9 cellular contexts compared by ENCODE assay signal in the genomic region with DNA sequence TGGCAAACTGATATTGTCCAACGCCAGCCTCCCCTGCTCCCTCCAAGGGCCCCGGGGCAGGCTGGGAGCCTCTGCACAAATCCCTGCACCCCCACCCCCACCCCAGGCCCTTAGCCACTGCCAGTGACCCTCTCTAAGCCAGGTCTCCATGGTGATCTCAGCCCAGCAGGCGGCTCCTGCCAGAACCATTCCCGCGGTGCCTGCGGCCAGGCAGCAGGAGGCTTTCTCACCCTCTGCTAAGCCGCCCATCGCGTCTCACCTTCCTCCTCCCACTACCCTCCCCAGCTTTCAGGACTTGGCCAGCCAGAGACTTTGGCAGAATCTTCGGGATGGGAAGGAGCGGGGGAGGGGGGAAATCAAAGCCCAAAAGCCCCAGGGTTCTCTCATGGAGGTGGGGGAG. TPM values are rescaled to one million over a fixed set of nuclear protein-coding genes. Genes with fewer than 3 reads are reported as not detected.
DNase-seq lines count a peak whose midpoint lies in the region; ATAC-seq, FAIRE-seq and TF ChIP-seq lines count a peak whose summit lies in the region.
"Had no signal": no experiment of that assay in that cellular context is flagged by ENCODE, and none has a peak within 500 bp of the region (broad histone marks: within the 10 kb centered on the region; RNA-seq: fewer than 3 reads in every experiment).

No MANE protein-coding gene starts in this region.

- H3K27ac ChIP-seq in A549 = peak overlapping the region; percentile 96 to 99
- H3K27ac ChIP-seq in coronary artery = peak overlapping the region; percentile 38 to 71
- H3K27ac ChIP-seq in mesodermal cell (ENCODE audit: low read depth, low read length, severe bottlenecking) = peak overlapping the region; percentile 74

- peak in 1 of 2 experiments; percentile 46 for DNase-seq in A549 (ENCODE audit: low read depth in 1 of 2, low spot score in 1 of 2)
- peak; percentile 44 to 90 (median 75) for DNase-seq in NCI-H1417 (lab: John Stamatoyannopoulos, UW)
- DNase-seq in coronary artery (ENCODE audit: low spot score) = peak; percentile 87
- DNase-seq in activated T-helper 1 cell treated with anti-CD3 and anti-CD28 coated beads, Interleukin-12 subunit alpha, Interleukin-12 subunit beta, Interleukin-2, Interleukin-4 antibody, amounts not matched to agents 30 ng/mL and 10 ng/mL and 1 ng/mL, durations not matched to agents 14 hours and 24 hours and 36 hours (ENCODE audit: low spot score) = no peak
- DNase-seq in activated naive CD4-positive, alpha-beta T cell treated with anti-CD3 and anti-CD28 coated beads, Interleukin-2, amount 10 ng/mL, durations not matched to agents 7 days and 5 days = no peak
- DNase-seq in T-helper 9 cell = no peak
- DNase-seq: OCI-M1 had no signal

- POLR2A ChIA-PET in A549 (lab: Yijun Ruan, JAX) = no interaction called here

- TF ChIP-seq POLR2A in A549 (IDR thresholded peaks at IDR 0.05; ENCODE audit: low read length) = no peak

- intact Hi-C loops in activated T-helper 1 cell treated with anti-CD3 and anti-CD28 coated beads, Interleukin-12 subunit alpha, Interleukin-12 subunit beta, Interleukin-2, Interleukin-4 antibody, amounts not matched to agents 30 ng/mL and 10 ng/mL and 1 ng/mL, durations not matched to agents 14 hours and 24 hours and 36 hours (cut with micrococcal nuclease) = no loop called here

- peaks cover 20% of the 10 kb centered on the region for H3K36me3 Mint-ChIP-seq in activated T-helper 1 cell treated with anti-CD3 and anti-CD28 coated beads, Interleukin-12 subunit alpha, Interleukin-12 subunit beta, Interleukin-2, Interleukin-4 antibody, amounts not matched to agents 30 ng/mL and 10 ng/mL and 1 ng/mL, durations not matched to agents 14 hours and 24 hours and 36 hours (ENCODE audit: low read depth)
- H3K36me3 Mint-ChIP-seq in activated naive CD4-positive, alpha-beta T cell treated with anti-CD3 and anti-CD28 coated beads, Interleukin-2, amount 10 ng/mL, durations not matched to agents 7 days and 5 days = peaks cover 25% of the 10 kb centered on the region

- peak; percentile 26 to 59; a peak in 3 of 6 replicates for ATAC-seq in A549
- ATAC-seq in HG03039 (IDR thresholded peaks at IDR 0.05; ENCODE audit: unreplicated experiment) = no peak

- no peaks in the 10 kb centered on the region for H3K27me3 Mint-ChIP-seq in activated T-helper 1 cell treated with anti-CD3 and anti-CD28 coated beads, Interleukin-12 subunit alpha, Interleukin-12 subunit beta, Interleukin-2, Interleukin-4 antibody, amounts not matched to agents 30 ng/mL and 10 ng/mL and 1 ng/mL, durations not matched to agents 14 hours and 24 hours and 36 hours (ENCODE audit: insufficient read depth)
- no peaks in the 10 kb centered on the region for H3K27me3 Mint-ChIP-seq in activated naive CD4-positive, alpha-beta T cell treated with anti-CD3 and anti-CD28 coated beads, Interleukin-2, amount 10 ng/mL, durations not matched to agents 7 days and 5 days

- TF ChIP-seq CTCF in A549 (IDR thresholded peaks at IDR 0.05) (no peak), coronary artery (IDR thresholded peaks at IDR 0.05) (no peak)

- H3K9me3 Mint-ChIP-seq in activated T-helper 1 cell treated with anti-CD3 and anti-CD28 coated beads, Interleukin-12 subunit alpha, Interleukin-12 subunit beta, Interleukin-2, Interleukin-4 antibody, amounts not matched to agents 30 ng/mL and 10 ng/mL and 1 ng/mL, durations not matched to agents 14 hours and 24 hours and 36 hours = no peaks in the 10 kb centered on the region
- no peaks in the 10 kb centered on the region for H3K9me3 Mint-ChIP-seq in activated naive CD4-positive, alpha-beta T cell treated with anti-CD3 and anti-CD28 coated beads, Interleukin-2, amount 10 ng/mL, durations not matched to agents 7 days and 5 days

- peaks cover 62% of the 10 kb centered on the region for H3K36me3 ChIP-seq in mesodermal cell (ENCODE audit: control insufficient read depth, insufficient read depth, low read length)

- WGBS in A549 (ENCODE audit: missing lambda C conversion rate) = 25% methylated on average over 10 of the region's 11 CpGs
- WGBS in mesodermal cell (ENCODE audit: insufficient coverage in 2 of 2), 2 experiments = 23% methylated on average over 6 of the region's 11 CpGs; no CpG with 5 or more reads in 1 of the 2 experiments

- no peak for TF ChIP-seq EP300 in A549 (IDR thresholded peaks at IDR 0.05)

- peaks cover 15% of the 10 kb centered on the region for H3K4me1 Mint-ChIP-seq in activated T-helper 1 cell treated with anti-CD3 and anti-CD28 coated beads, Interleukin-12 subunit alpha, Interleukin-12 subunit beta, Interleukin-2, Interleukin-4 antibody, amounts not matched to agents 30 ng/mL and 10 ng/mL and 1 ng/mL, durations not matched to agents 14 hours and 24 hours and 36 hours (ENCODE audit: low read depth)
- H3K4me1 Mint-ChIP-seq in activated naive CD4-positive, alpha-beta T cell treated with anti-CD3 and anti-CD28 coated beads, Interleukin-2, amount 10 ng/mL, durations not matched to agents 7 days and 5 days = peaks cover 18% of the 10 kb centered on the region

- CTCF ChIA-PET in A549 (lab: Yijun Ruan, JAX) = interaction anchor here (0.7 to 2.3 kb wide), 7 partner anchors 10 to 145 kb away, joined by 3 to 8 read pairs (median 3); no protein-coding TSS in a partner anchor
- CTCF ChIA-PET in activated naive CD4-positive, alpha-beta T cell treated with anti-CD3 and anti-CD28 coated beads, Interleukin-2, amount 10 ng/mL, durations not matched to agents 7 days and 5 days (lab: Charles Lee) = interaction anchor here (1.1 kb wide), 1 partner anchor 36 kb away, joined by 3 read pairs; no protein-coding TSS in a partner anchor

- no peak overlapping the region for H3K4me3 ChIP-seq in A549
- H3K4me3 ChIP-seq in coronary artery = peak overlapping the region; percentile 1
- no peak overlapping the region for H3K4me3 ChIP-seq in mesodermal cell (ENCODE audit: extremely low read depth, insufficient read depth, low read length, poor library complexity, severe bottlenecking)

- no peak overlapping the region for H3K4me3 Mint-ChIP-seq in activated T-helper 1 cell treated with anti-CD3 and anti-CD28 coated beads, Interleukin-12 subunit alpha, Interleukin-12 subunit beta, Interleukin-2, Interleukin-4 antibody, amounts not matched to agents 30 ng/mL and 10 ng/mL and 1 ng/mL, durations not matched to agents 14 hours and 24 hours and 36 hours
- H3K4me3 Mint-ChIP-seq in activated naive CD4-positive, alpha-beta T cell treated with anti-CD3 and anti-CD28 coated beads, Interleukin-2, amount 10 ng/mL, durations not matched to agents 7 days and 5 days = no peak overlapping the region

- no peak for FAIRE-seq in A549 (lab: Jason Lieb, UNC)

- peak overlapping the region; percentile 65 for H3K4me2 ChIP-seq in A549

- H3K27ac Mint-ChIP-seq in activated T-helper 1 cell treated with anti-CD3 and anti-CD28 coated beads, Interleukin-12 subunit alpha, Interleukin-12 subunit beta, Interleukin-2, Interleukin-4 antibody, amounts not matched to agents 30 ng/mL and 10 ng/mL and 1 ng/mL, durations not matched to agents 14 hours and 24 hours and 36 hours = no peak overlapping the region
- no peak overlapping the region for H3K27ac Mint-ChIP-seq in activated naive CD4-positive, alpha-beta T cell treated with anti-CD3 and anti-CD28 coated beads, Interleukin-2, amount 10 ng/mL, durations not matched to agents 7 days and 5 days

- no peak for TF ChIP-seq RAD21 in A549 (conservative IDR thresholded peaks at IDR 0.05 in 1 of 2, IDR thresholded peaks at IDR 0.05 in 1 of 2)

- H3K9me3 ChIP-seq in A549 = no peaks in the 10 kb centered on the region
- H3K9me3 ChIP-seq in mesodermal cell (ENCODE audit: control insufficient read depth, low read length) = no peaks in the 10 kb centered on the region

- H3K4me1 ChIP-seq in A549 = peaks cover 61% of the 10 kb centered on the region
- peaks cover 55% of the 10 kb centered on the region for H3K4me1 ChIP-seq in mesodermal cell (ENCODE audit: control insufficient read depth, insufficient read depth, low read length, poor library complexity, severe bottlenecking)

TF ChIP-seq in A549, 52 proteins besides CTCF, POLR2A, EP300 and RAD21 (continues in another document):
- TF ChIP-seq EHF (CRISPR knock-in tag; IDR thresholded peaks at IDR 0.05) = no peak
- TF ChIP-seq, protein P1, sequence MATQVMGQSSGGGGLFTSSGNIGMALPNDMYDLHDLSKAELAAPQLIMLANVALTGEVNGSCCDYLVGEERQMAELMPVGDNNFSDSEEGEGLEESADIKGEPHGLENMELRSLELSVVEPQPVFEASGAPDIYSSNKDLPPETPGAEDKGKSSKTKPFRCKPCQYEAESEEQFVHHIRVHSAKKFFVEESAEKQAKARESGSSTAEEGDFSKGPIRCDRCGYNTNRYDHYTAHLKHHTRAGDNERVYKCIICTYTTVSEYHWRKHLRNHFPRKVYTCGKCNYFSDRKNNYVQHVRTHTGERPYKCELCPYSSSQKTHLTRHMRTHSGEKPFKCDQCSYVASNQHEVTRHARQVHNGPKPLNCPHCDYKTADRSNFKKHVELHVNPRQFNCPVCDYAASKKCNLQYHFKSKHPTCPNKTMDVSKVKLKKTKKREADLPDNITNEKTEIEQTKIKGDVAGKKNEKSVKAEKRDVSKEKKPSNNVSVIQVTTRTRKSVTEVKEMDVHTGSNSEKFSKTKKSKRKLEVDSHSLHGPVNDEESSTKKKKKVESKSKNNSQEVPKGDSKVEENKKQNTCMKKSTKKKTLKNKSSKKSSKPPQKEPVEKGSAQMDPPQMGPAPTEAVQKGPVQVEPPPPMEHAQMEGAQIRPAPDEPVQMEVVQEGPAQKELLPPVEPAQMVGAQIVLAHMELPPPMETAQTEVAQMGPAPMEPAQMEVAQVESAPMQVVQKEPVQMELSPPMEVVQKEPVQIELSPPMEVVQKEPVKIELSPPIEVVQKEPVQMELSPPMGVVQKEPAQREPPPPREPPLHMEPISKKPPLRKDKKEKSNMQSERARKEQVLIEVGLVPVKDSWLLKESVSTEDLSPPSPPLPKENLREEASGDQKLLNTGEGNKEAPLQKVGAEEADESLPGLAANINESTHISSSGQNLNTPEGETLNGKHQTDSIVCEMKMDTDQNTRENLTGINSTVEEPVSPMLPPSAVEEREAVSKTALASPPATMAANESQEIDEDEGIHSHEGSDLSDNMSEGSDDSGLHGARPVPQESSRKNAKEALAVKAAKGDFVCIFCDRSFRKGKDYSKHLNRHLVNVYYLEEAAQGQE (IDR thresholded peaks at IDR 0.05) = no peak
- TF ChIP-seq KDM5A (IDR thresholded peaks at IDR 0.05) = no peak
- no peak for TF ChIP-seq ZSCAN20 (CRISPR knock-in tag; IDR thresholded peaks at IDR 0.05)

RNA-seq across cellular contexts. Expression of gene WASF2, which starts 46.8 kb away (rescaled TPM):
- polyA plus RNA-seq in A549 (2011; rRNA removed) (40.8 and 44.9 TPM in 2 replicates), A549 (2017; fragmentation: RNase III; extraction: RNeasy Plus Mini Kit Qiagen cat#74134 plus additional on column Dnase treatment) (22.7 to 23.4 TPM (median 23.4 TPM) in 3 replicates)
- 18.5 and 24.6 TPM in 2 replicates for polyA plus RNA-seq in A549 (2012; cell fraction: cytosol; rRNA removed)
- polyA plus RNA-seq in A549 (2012; cell fraction: nucleus; rRNA removed) = 21.8 and 24.8 TPM in 2 replicates
- polyA minus RNA-seq in A549 (2011; rRNA and poly(A)+ RNA removed) = 38.8 and 41.7 TPM in 2 replicates
- 98.9 TPM for polyA plus RNA-seq in mesodermal cell (2013, experiment 1 of 2)
- polyA plus RNA-seq in mesodermal cell (2013, experiment 2 of 2) = 92.9 TPM
- total RNA-seq in activated T-helper 1 cell treated with anti-CD3 and anti-CD28 coated beads, Interleukin-12 subunit alpha, Interleukin-12 subunit beta, Interleukin-2, Interleukin-4 antibody, amounts not matched to agents 30 ng/mL and 10 ng/mL and 1 ng/mL, durations not matched to agents 14 hours and 24 hours and 36 hours = 108 and 109 TPM in 2 replicates

Comparison
In these comparisons a context has a peak if more than half of its experiments do, and no peak if none do; other contexts are left out.
1. DNase-seq: peak in NCI-H1417 (3 of 3) and coronary artery (single experiment); none in activated T-helper 1 cell treated with anti-CD3 and anti-CD28 coated beads, Interleukin-12 subunit alpha, Interleukin-12 subunit beta, Interleukin-2, Interleukin-4 antibody, amounts not matched to agents 30 ng/mL and 10 ng/mL and 1 ng/mL, durations not matched to agents 14 hours and 24 hours and 36 hours (single experiment), activated naive CD4-positive, alpha-beta T cell treated with anti-CD3 and anti-CD28 coated beads, Interleukin-2, amount 10 ng/mL, durations not matched to agents 7 days and 5 days (single experiment) and T-helper 9 cell (single experiment).
2. Peak in every context shown above with its lines, with median percentiles within 50 percentile points of each other: H3K27ac ChIP-seq.